ENCODE assay signal across 23 cellular contexts in genomic region chr16:57987441-57988177, GRCh38. TPM values are rescaled to one million over a fixed set of nuclear protein-coding genes. Genes with fewer than 3 reads are reported as not detected.
A peak's percentile ranks its signal among the peaks of the same experiment; 100 is the strongest.
DNase-seq lines count a peak whose midpoint lies in the region; ATAC-seq, FAIRE-seq and TF ChIP-seq lines count a peak whose summit lies in the region.
"Had no signal": no experiment of that assay in that cellular context is flagged by ENCODE, and none has a peak within 500 bp of the region (broad histone marks: within the 10 kb centered on the region; RNA-seq: fewer than 3 reads in every experiment).

No MANE protein-coding gene starts in this region.

- no peaks in the 10 kb centered on the region for H3K9me3 Mint-ChIP-seq in Caco-2 (ENCODE audit: unreplicated experiment)
- H3K9me3 Mint-ChIP-seq: GM23338 had no signal

- no peak overlapping the region for H3K4me3 ChIP-seq in Caco-2 (ENCODE audit: low read depth, low read length)
- H3K4me3 ChIP-seq in bronchial epithelial cell (ENCODE audit: low read depth, low read length) = no peak overlapping the region
- no peak overlapping the region for H3K4me3 ChIP-seq in left lung
- H3K4me3 ChIP-seq in spleen = no peak overlapping the region
- no peak overlapping the region for H3K4me3 ChIP-seq in PC-9
- H3K4me3 ChIP-seq: A549, GM23338 had no signal

- ATAC-seq in left lung = no peak
- ATAC-seq: A549, GM23338 had no signal

- CTCF ChIA-PET in Caco-2 (lab: Charles Lee) = no interaction called here
- CTCF ChIA-PET in PC-9 (lab: Charles Lee) = no interaction called here

- H3K4me3 Mint-ChIP-seq in Caco-2 (ENCODE audit: unreplicated experiment) = no peak overlapping the region
- H3K4me3 Mint-ChIP-seq: GM23338 had no signal

- no peaks in the 10 kb centered on the region for H4K20me1 ChIP-seq in PC-9 (ENCODE audit: insufficient read depth)

- peak overlapping the region; percentile 83 for H3K27ac Mint-ChIP-seq in Caco-2 (ENCODE audit: unreplicated experiment)
- H3K27ac Mint-ChIP-seq: GM23338 had no signal

- TF ChIP-seq CTCF in Caco-2 (IDR thresholded peaks at IDR 0.05; ENCODE audit: insufficient read depth in 1 of 2, low read depth in 1 of 2, low read length in 1 of 2, severe bottlenecking in 1 of 2, unreplicated experiment in 1 of 2) = no peak
- no peak for TF ChIP-seq CTCF in bronchial epithelial cell (IDR thresholded peaks at IDR 0.05; ENCODE audit: insufficient read depth, low read length, severe bottlenecking)
- TF ChIP-seq CTCF in left lung (IDR thresholded peaks at IDR 0.05) = no peak
- no peak for TF ChIP-seq CTCF in spleen (IDR thresholded peaks at IDR 0.05 in 8 of 11, conservative IDR thresholded peaks at IDR 0.05 in 3 of 11)
- no peak for TF ChIP-seq CTCF in PC-9 (conservative IDR thresholded peaks at IDR 0.05)

- peaks cover 3% of the 10 kb centered on the region for H3K36me3 Mint-ChIP-seq in Caco-2 (ENCODE audit: insufficient read depth, unreplicated experiment)

- H3K9me3 ChIP-seq in Caco-2 (no peaks in the 10 kb centered on the region), left lung (no peaks in the 10 kb centered on the region), spleen (no peaks in the 10 kb centered on the region), PC-9 (ENCODE audit: insufficient read depth, low read depth) (no peaks in the 10 kb centered on the region)
- H3K9me3 ChIP-seq: A549, BE2C had no signal

- H2AFZ ChIP-seq in PC-9 = no peak overlapping the region
- H2AFZ ChIP-seq: GM23338 had no signal

- no peaks in the 10 kb centered on the region for H3K79me2 ChIP-seq in PC-9 (ENCODE audit: low read depth)

- FAIRE-seq in bronchial epithelial cell (lab: Jason Lieb, UNC) = peak; percentile 23
- FAIRE-seq: A549, G401.6, GM12892 had no signal

- no peak overlapping the region for H3K27ac ChIP-seq in left lung
- H3K27ac ChIP-seq in spleen = no peak overlapping the region
- no peak overlapping the region for H3K27ac ChIP-seq in PC-9
- H3K27ac ChIP-seq: A549 had no signal

- peaks cover 13% of the 10 kb centered on the region for H3K4me1 Mint-ChIP-seq in Caco-2 (ENCODE audit: low read depth, unreplicated experiment)

- H3K36me3 ChIP-seq in Caco-2 (ENCODE audit: control insufficient read depth, insufficient read depth, low read length) (no peaks in the 10 kb centered on the region), bronchial epithelial cell (ENCODE audit: control insufficient read depth, insufficient read depth, low read length) (no peaks in the 10 kb centered on the region), left lung (no peaks in the 10 kb centered on the region), spleen (no peaks in the 10 kb centered on the region), PC-9 (ENCODE audit: low read depth) (no peaks in the 10 kb centered on the region)
- H3K36me3 ChIP-seq: BE2C had no signal

- no peaks in the 10 kb centered on the region for H3K9me2 ChIP-seq in PC-9 (ENCODE audit: insufficient read depth)

- no peak for TF ChIP-seq POLR2A in spleen (IDR thresholded peaks at IDR 0.05)

- H3K4me1 ChIP-seq in Caco-2 = peaks cover 25% of the 10 kb centered on the region
- peaks cover 11 to 13% of the 10 kb centered on the region in 2 donors for H3K4me1 ChIP-seq in left lung
- H3K4me1 ChIP-seq in spleen = peaks cover 5 to 24% (median 18%) of the 10 kb centered on the region in 6 donors
- peaks cover 19% of the 10 kb centered on the region for H3K4me1 ChIP-seq in PC-9 (replicated peaks; ENCODE audit: insufficient read depth)
- H3K4me1 ChIP-seq: BE2C had no signal

- no TSS peak for BruUV-seq in Caco-2 (replicated peaks; lab: Mats Ljungman, UMichigan)
- no TSS peak for BruUV-seq in PC-9 (replicated peaks; lab: Mats Ljungman, UMichigan)

- intact Hi-C loops in Caco-2 (cut with micrococcal nuclease; ENCODE audit: unreplicated experiment) = loop anchor here (5.0 kb wide), 1 partner anchor 190 kb away; no protein-coding TSS in a partner anchor
- intact Hi-C loops in left lung (cut with DNase I) = no loop called here
- intact Hi-C loops in spleen (cut with DNase I; ENCODE audit: low total_unique reads) = no loop called here
- intact Hi-C loops in PC-9 (cut with micrococcal nuclease; ENCODE audit: unreplicated experiment) = no loop called here

- H3K27me3 Mint-ChIP-seq in Caco-2 (ENCODE audit: insufficient read depth, unreplicated experiment) = no peaks in the 10 kb centered on the region

- 85 to 95% (median 88%) methylated on average over 8 of the region's 8 CpGs for WGBS in spleen, 5 donors

- H3F3A ChIP-seq in PC-9 (ENCODE audit: insufficient read depth, low read depth) = peaks cover 14% of the 10 kb centered on the region

- H3K27me3 ChIP-seq in Caco-2 (replicated peaks; ENCODE audit: control insufficient read depth, insufficient read depth, low read length) = no peaks in the 10 kb centered on the region
- no peaks in the 10 kb centered on the region for H3K27me3 ChIP-seq in bronchial epithelial cell (ENCODE audit: control insufficient read depth, insufficient read depth, low read length)
- H3K27me3 ChIP-seq in left lung = peaks cover 0 to 19% of the 10 kb centered on the region in 2 donors
- peaks cover 0 to 24% (median 0%) of the 10 kb centered on the region in 7 donors for H3K27me3 ChIP-seq in spleen (replicated peaks in 1 of 7)
- H3K27me3 ChIP-seq in PC-9 (ENCODE audit: insufficient read depth, low read depth) = no peaks in the 10 kb centered on the region
- H3K27me3 ChIP-seq: BE2C had no signal

- no peak overlapping the region for H3K4me2 ChIP-seq in PC-9
- H3K4me2 ChIP-seq: A549, GM23338 had no signal

- DNase-seq in Caco-2 = peak in 1 of 2 experiments; percentile 9
- DNase-seq in bronchial epithelial cell (ENCODE audit: low read depth) = no peak
- DNase-seq in left lung = peak; percentile 19 to 43
- DNase-seq in spleen = peak; percentile 40
- no peak for DNase-seq in DMS79 treated with DMSO at 0.1 percent for 48 hours (lab: John Stamatoyannopoulos, UW)
- DNase-seq in PC-9 = no peak
- no peak for DNase-seq in D341Med (ENCODE audit: low spot score)
- DNase-seq: BE2C, COR-L47, HCEC 1CT, KG1, NCI-H1092, NCI-H1436, NCI-H187 treated with DMSO at 0.1 percent for 48 hours, NCI-H2107, NCI-H446 treated with DMSO at 0.1 percent for 48 hours, NCI-H526 treated with DMSO at 0.1 percent for 48 hours, OCI-M1, SHP77 had no signal

- POLR2A ChIA-PET in Caco-2 (lab: Charles Lee) = no interaction called here
- POLR2A ChIA-PET in PC-9 (lab: Charles Lee; ENCODE audit: unreplicated experiment) = interaction anchor here (0.6 kb wide), 1 partner anchor 29 kb away, joined by 3 read pairs; no protein-coding TSS in a partner anchor

RNA-seq across cellular contexts. Expression of gene ZNF319, which starts 12.9 kb away (rescaled TPM):
- 13.3 and 16.3 TPM in 2 replicates for total RNA-seq in Caco-2 (2022)
- 2.4 and 3.8 TPM in 2 replicates for total RNA-seq in bronchial epithelial cell
- 10 to 100 TPM; 10.7 to 12.0 TPM for total RNA-seq in left lung
- 10 to 100 TPM; 13.0 to 23.4 (median 17.4) TPM for total RNA-seq in spleen
- polyA plus RNA-seq in spleen = 1 to 10 TPM; 3.0 to 7.6 (median 3.4) TPM
- total RNA-seq in PC-9 (2021) = 9.9 and 11.0 TPM in 2 replicates

RNA-seq across cellular contexts. Expression of gene USB1, which starts 13.6 kb away (rescaled TPM):
- total RNA-seq in Caco-2 (2022) (90.5 and 91.2 TPM in 2 replicates), bronchial epithelial cell (25.5 and 29.5 TPM in 2 replicates), left lung (10 to 100 TPM; 48.0 to 50.9 TPM), spleen (10 to 100 TPM; 35.0 to 78.4 (median 49.5) TPM), PC-9 (2021) (65.8 and 66.0 TPM in 2 replicates)
- polyA plus RNA-seq in spleen = 10 to 100 TPM; 17.7 to 25.4 (median 18.9) TPM

RNA-seq across cellular contexts. Expression of gene CNGB1, which starts 16.7 kb away (rescaled TPM):
- total RNA-seq in Caco-2 (2022) = not detected in 2 replicates
- total RNA-seq in bronchial epithelial cell = under 0.01 and 0.26 TPM in 2 replicates
- under 1 TPM in 1 of 2 donors, not detected in 1; 0.23 TPM for total RNA-seq in left lung
- total RNA-seq in spleen = not detected
- under 1 TPM in 2 of 3 donors, not detected in 1; 0.02 to 0.12 TPM for polyA plus RNA-seq in spleen
- total RNA-seq in PC-9 (2021) = 1.1 and 2.6 TPM in 2 replicates
- total RNA-seq: GM23338 had no signal
- polyA plus RNA-seq: GM23338 had no signal

RNA-seq across cellular contexts. Expression of gene MMP15, which starts 37.9 kb away (rescaled TPM):
- total RNA-seq in Caco-2 (2022) = 27.0 and 27.3 TPM in 2 replicates
- 7.9 and 8.4 TPM in 2 replicates for total RNA-seq in bronchial epithelial cell
- total RNA-seq in left lung = 10 to 100 TPM; 25.3 to 38.7 TPM
- total RNA-seq in spleen = 10 to 100 TPM in 6 of 7 donors, 1 to 10 TPM in 1; 6.5 to 24.2 (median 16.9) TPM
- polyA plus RNA-seq in spleen = 1 to 10 TPM; 2.3 to 5.7 (median 2.9) TPM
- 20.1 and 23.9 TPM in 2 replicates for total RNA-seq in PC-9 (2021)

Comparison
In these comparisons a context has a peak if more than half of its experiments do, and no peak if none do; other contexts are left out.
1. DNase-seq: peak in left lung (2 of 2) and spleen (single experiment); none in bronchial epithelial cell (single experiment), DMS79 treated with DMSO at 0.1 percent for 48 hours (single experiment), PC-9 (0 of 2) and D341Med (single experiment).